17 cellular contexts compared by ENCODE assay signal in the genomic region with DNA sequence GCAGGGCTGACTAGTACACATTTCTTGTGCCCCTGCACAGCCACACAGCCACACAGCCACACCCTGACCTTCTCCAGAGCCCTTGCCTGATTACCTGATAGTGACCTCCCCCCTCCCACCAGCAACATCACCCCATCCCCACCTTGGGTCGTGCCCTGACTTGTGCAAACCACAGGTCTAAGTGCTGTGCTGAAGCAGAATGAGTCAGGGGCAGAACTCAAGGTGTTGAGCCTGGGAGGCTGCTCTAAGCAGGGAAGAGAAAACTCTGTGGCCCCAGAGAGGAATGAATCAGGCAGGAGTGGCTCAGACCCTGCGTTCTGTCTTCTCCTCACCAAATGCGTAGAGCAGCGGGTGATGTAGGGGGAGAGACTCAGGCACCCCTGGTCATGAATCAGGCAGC.
DNase-seq lines count a peak whose midpoint lies in the region; ATAC-seq and TF ChIP-seq lines count a peak whose summit lies in the region.
"Had no signal": no experiment of that assay in that cellular context is flagged by ENCODE, and none has a peak within 500 bp of the region (broad histone marks: within the 10 kb centered on the region; RNA-seq: fewer than 3 reads in every experiment).

No MANE protein-coding gene starts in this region.

- H3K4me3 ChIP-seq in epithelial cell of esophagus (ENCODE audit: low read length) = no peak overlapping the region
- H3K4me3 ChIP-seq: ascending aorta, gastrocnemius medialis, K562, Peyer's patch, sigmoid colon, upper lobe of right lung had no signal

- ATAC-seq in HG02870 (IDR thresholded peaks at IDR 0.05; ENCODE audit: unreplicated experiment) (peak; percentile 51), HG03039 (IDR thresholded peaks at IDR 0.05; ENCODE audit: unreplicated experiment) (no peak)
- ATAC-seq: gastrocnemius medialis, K562, upper lobe of right lung had no signal

- TF ChIP-seq CTCF in epithelial cell of esophagus (IDR thresholded peaks at IDR 0.05; ENCODE audit: insufficient read depth, low read depth, low read length, missing control alignments) = no peak

- peak; percentile 55 for DNase-seq in activated CD8-positive, alpha-beta memory T cell treated with anti-CD3 and anti-CD28 coated beads, Interleukin-2, amount 50 U/mL, for 48 hours
- DNase-seq in activated CD8-positive, alpha-beta memory T cell treated with anti-CD3 and anti-CD28 coated beads, Interleukin-2, amount 50 U/mL, for 4 hours = no peak
- DNase-seq in epithelial cell of esophagus (ENCODE audit: low read depth) (peak; percentile 100), NOMO-1 treated with DMSO at 0.1 percent for 48 hours (lab: John Stamatoyannopoulos, UW; ENCODE audit: unreplicated experiment) (no peak), NCI-H510A (lab: John Stamatoyannopoulos, UW) (no peak)
- peak; percentile 49 for DNase-seq in stimulated activated CD8-positive, alpha-beta memory T cell treated with anti-CD3 and anti-CD28 coated beads, Interleukin-4, amount 100 ng/mL, for 48 hours
- DNase-seq: effector CD4-positive, alpha-beta T cell; gastrocnemius medialis; kidney; NCI-H2029; Peyer's patch; sigmoid colon; upper lobe of right lung had no signal

Comparison
In these comparisons a context has a peak if more than half of its experiments do, and no peak if none do; other contexts are left out.
1. DNase-seq: peak in activated CD8-positive, alpha-beta memory T cell treated with anti-CD3 and anti-CD28 coated beads, Interleukin-2, amount 50 U/mL, for 48 hours (single experiment), epithelial cell of esophagus (single experiment) and stimulated activated CD8-positive, alpha-beta memory T cell treated with anti-CD3 and anti-CD28 coated beads, Interleukin-4, amount 100 ng/mL, for 48 hours (single experiment); none in activated CD8-positive, alpha-beta memory T cell treated with anti-CD3 and anti-CD28 coated beads, Interleukin-2, amount 50 U/mL, for 4 hours (single experiment), NOMO-1 treated with DMSO at 0.1 percent for 48 hours (single experiment) and NCI-H510A (single experiment).